2 cellular contexts compared by ENCODE assay signal in genomic region chr7:139541600-139542307, GRCh38.
TF ChIP-seq lines count a peak whose summit lies in the region.

No MANE protein-coding gene starts in this region.

TF ChIP-seq in Ishikawa, 13 proteins besides CTCF, POLR2A, EP300 and RAD21 (continued from another document):
- TF ChIP-seq MAX (IDR thresholded peaks at IDR 0.05), result no peak

TF ChIP-seq in H1, 55 proteins besides CTCF, POLR2A, EP300 and RAD21:
- TF ChIP-seq, protein P1, sequence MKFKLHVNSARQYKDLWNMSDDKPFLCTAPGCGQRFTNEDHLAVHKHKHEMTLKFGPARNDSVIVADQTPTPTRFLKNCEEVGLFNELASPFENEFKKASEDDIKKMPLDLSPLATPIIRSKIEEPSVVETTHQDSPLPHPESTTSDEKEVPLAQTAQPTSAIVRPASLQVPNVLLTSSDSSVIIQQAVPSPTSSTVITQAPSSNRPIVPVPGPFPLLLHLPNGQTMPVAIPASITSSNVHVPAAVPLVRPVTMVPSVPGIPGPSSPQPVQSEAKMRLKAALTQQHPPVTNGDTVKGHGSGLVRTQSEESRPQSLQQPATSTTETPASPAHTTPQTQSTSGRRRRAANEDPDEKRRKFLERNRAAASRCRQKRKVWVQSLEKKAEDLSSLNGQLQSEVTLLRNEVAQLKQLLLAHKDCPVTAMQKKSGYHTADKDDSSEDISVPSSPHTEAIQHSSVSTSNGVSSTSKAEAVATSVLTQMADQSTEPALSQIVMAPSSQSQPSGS (IDR thresholded peaks at IDR 0.05; ENCODE audit: low read length), result no peak
- TF ChIP-seq MAX (IDR thresholded peaks at IDR 0.05) (peak; percentile 36; the same call in 1 of the 2 replicates), TEAD4 (IDR thresholded peaks at IDR 0.05; ENCODE audit: low read depth, low read length) (peak; percentile 79)
TF ChIP-seq in H1: peak in this region for 2.
